ENCODE assay signal across 13 cellular contexts in genomic region chrX:13080128-13080795, GRCh38. TPM values are rescaled to one million over a fixed set of nuclear protein-coding genes. Genes with fewer than 3 reads are reported as not detected.
DNase-seq lines count a peak whose midpoint lies in the region; ATAC-seq and TF ChIP-seq lines count a peak whose summit lies in the region.
"Had no signal": no experiment of that assay in that cellular context is flagged by ENCODE, and none has a peak within 500 bp of the region (broad histone marks: within the 10 kb centered on the region; RNA-seq: fewer than 3 reads in every experiment).

No MANE protein-coding gene starts in this region.

- H3K4me3 Mint-ChIP-seq in CD8-positive, alpha-beta T cell, result peak overlapping the region; percentile 35
- peak overlapping the region; percentile 30 to 80 (median 60) for H3K4me3 Mint-ChIP-seq in IgD-negative memory B cell
- peak overlapping the region; percentile 20 for H3K4me3 Mint-ChIP-seq in activated naive CD8-positive, alpha-beta T cell
- no peak overlapping the region for H3K4me3 Mint-ChIP-seq in nephron

- H3K36me3 ChIP-seq in CD8-positive, alpha-beta T cell (ENCODE audit: insufficient read depth, low read length), result no peaks in the 10 kb centered on the region
- H3K36me3 ChIP-seq: tibial artery had no signal

- peaks cover 85% of the 10 kb centered on the region for H3K4me1 Mint-ChIP-seq in CD8-positive, alpha-beta T cell (ENCODE audit: low read depth)
- peaks cover 48 to 74% (median 49%) of the 10 kb centered on the region in 3 donors for H3K4me1 Mint-ChIP-seq in IgD-negative memory B cell
- H3K4me1 Mint-ChIP-seq in activated naive CD8-positive, alpha-beta T cell (ENCODE audit: low read depth), result peaks cover 87% of the 10 kb centered on the region
- H3K4me1 Mint-ChIP-seq in nephron, result peaks cover 44% of the 10 kb centered on the region

- no peaks in the 10 kb centered on the region for H3K27me3 Mint-ChIP-seq in CD8-positive, alpha-beta T cell (ENCODE audit: low read depth)
- H3K27me3 Mint-ChIP-seq in IgD-negative memory B cell (peaks cover 6% of the 10 kb centered on the region), nephron (ENCODE audit: low read depth) (no peaks in the 10 kb centered on the region)
- H3K27me3 Mint-ChIP-seq in activated naive CD8-positive, alpha-beta T cell, result no peaks in the 10 kb centered on the region

- peak overlapping the region; percentile 96 for H3K27ac Mint-ChIP-seq in CD8-positive, alpha-beta T cell
- H3K27ac Mint-ChIP-seq in IgD-negative memory B cell (peak overlapping the region; percentile 32 to 95 (median 94)), nephron (peak overlapping the region; percentile 87 to 98 (median 95))
- peak overlapping the region; percentile 96 for H3K27ac Mint-ChIP-seq in activated naive CD8-positive, alpha-beta T cell

- intact Hi-C loops in CD8-positive, alpha-beta T cell (cut with DNase I, micrococcal nuclease), result loop anchor here in 1 of 2 experiments (5.0 kb wide), 1 partner anchor 48 kb away; no protein-coding TSS in a partner anchor

- CTCF ChIA-PET in CD8-positive, alpha-beta T cell (lab: Charles Lee), result interaction anchor here (2.1 to 3.0 kb wide), 2 partner anchors 11 to 134 kb away, joined by 8 to 16 read pairs; no protein-coding TSS in a partner anchor

- no peak overlapping the region for H3K4me3 ChIP-seq in CD8-positive, alpha-beta T cell (ENCODE audit: low read depth, low read length)
- H3K4me3 ChIP-seq: tibial artery had no signal

- no peaks in the 10 kb centered on the region for H3K9me3 ChIP-seq in CD8-positive, alpha-beta T cell (ENCODE audit: low read length)
- H3K9me3 ChIP-seq: tibial artery had no signal

- H3K9me3 Mint-ChIP-seq in CD8-positive, alpha-beta T cell, result no peaks in the 10 kb centered on the region
- H3K9me3 Mint-ChIP-seq in IgD-negative memory B cell (peaks cover 0 to 4% (median 2%) of the 10 kb centered on the region in 3 donors), nephron (no peaks in the 10 kb centered on the region)
- no peaks in the 10 kb centered on the region for H3K9me3 Mint-ChIP-seq in activated naive CD8-positive, alpha-beta T cell (ENCODE audit: low read depth)

- no peak for ATAC-seq in CD8-positive, alpha-beta T cell

- H3K36me3 Mint-ChIP-seq in CD8-positive, alpha-beta T cell, result peaks cover 2% of the 10 kb centered on the region
- H3K36me3 Mint-ChIP-seq in IgD-negative memory B cell, result peaks cover 3% of the 10 kb centered on the region
- H3K36me3 Mint-ChIP-seq in activated naive CD8-positive, alpha-beta T cell, result no peaks in the 10 kb centered on the region
- H3K36me3 Mint-ChIP-seq in nephron (ENCODE audit: low read depth), result no peaks in the 10 kb centered on the region

- TF ChIP-seq CTCF in CD8-positive, alpha-beta T cell (IDR thresholded peaks at IDR 0.05), result no peak
- no peak for TF ChIP-seq CTCF in nephron (IDR thresholded peaks at IDR 0.05; ENCODE audit: unreplicated experiment in 3 of 3)

- H3K4me1 ChIP-seq in CD8-positive, alpha-beta T cell (ENCODE audit: insufficient read depth, low read length), result peaks cover 99% of the 10 kb centered on the region

- no peak for DNase-seq in CD8-positive, alpha-beta T cell
- no peak for DNase-seq in GF-D8 (lab: John Stamatoyannopoulos, UW)
- no peak for DNase-seq in D341Med (ENCODE audit: low spot score)
- DNase-seq in NCI-H2107 (lab: John Stamatoyannopoulos, UW), result no peak
- DNase-seq: cerebellar nuclear complex, NCI-H2029, NCI-H748 treated with DMSO at 0.1 percent for 48 hours, posterior cingulate gyrus, tibial artery had no signal

- no peaks in the 10 kb centered on the region for H3K27me3 ChIP-seq in CD8-positive, alpha-beta T cell (ENCODE audit: insufficient read depth, low read length)
- H3K27me3 ChIP-seq: tibial artery had no signal

- H3K27ac ChIP-seq in CD8-positive, alpha-beta T cell (ENCODE audit: low read depth, low read length), result peak overlapping the region; percentile 9

- POLR2A ChIA-PET in CD8-positive, alpha-beta T cell (lab: Charles Lee), result interaction anchor here (1.6 to 3.2 kb wide), 6 partner anchors 10 to 103 kb away, joined by 5 to 72 read pairs (median 9); partner anchors contain the start of gene TMSB4X

RNA-seq across cellular contexts. Expression of gene FAM9C, which starts 35.8 kb away (rescaled TPM):
- total RNA-seq in CD8-positive, alpha-beta T cell, result not detected
- polyA plus RNA-seq in IgD-negative memory B cell, result not detected
- total RNA-seq: glomerular endothelial cell had no signal

Comparison
In these comparisons a context has a peak if more than half of its experiments do, and no peak if none do; other contexts are left out.
1. H3K4me3 Mint-ChIP-seq: peak in CD8-positive, alpha-beta T cell (single experiment), IgD-negative memory B cell (4 of 4) and activated naive CD8-positive, alpha-beta T cell (single experiment); none in nephron (0 of 3).
2. Peak in every context shown above with its lines, with median percentiles within 50 percentile points of each other: H3K27ac Mint-ChIP-seq.